In the genomic region with DNA sequence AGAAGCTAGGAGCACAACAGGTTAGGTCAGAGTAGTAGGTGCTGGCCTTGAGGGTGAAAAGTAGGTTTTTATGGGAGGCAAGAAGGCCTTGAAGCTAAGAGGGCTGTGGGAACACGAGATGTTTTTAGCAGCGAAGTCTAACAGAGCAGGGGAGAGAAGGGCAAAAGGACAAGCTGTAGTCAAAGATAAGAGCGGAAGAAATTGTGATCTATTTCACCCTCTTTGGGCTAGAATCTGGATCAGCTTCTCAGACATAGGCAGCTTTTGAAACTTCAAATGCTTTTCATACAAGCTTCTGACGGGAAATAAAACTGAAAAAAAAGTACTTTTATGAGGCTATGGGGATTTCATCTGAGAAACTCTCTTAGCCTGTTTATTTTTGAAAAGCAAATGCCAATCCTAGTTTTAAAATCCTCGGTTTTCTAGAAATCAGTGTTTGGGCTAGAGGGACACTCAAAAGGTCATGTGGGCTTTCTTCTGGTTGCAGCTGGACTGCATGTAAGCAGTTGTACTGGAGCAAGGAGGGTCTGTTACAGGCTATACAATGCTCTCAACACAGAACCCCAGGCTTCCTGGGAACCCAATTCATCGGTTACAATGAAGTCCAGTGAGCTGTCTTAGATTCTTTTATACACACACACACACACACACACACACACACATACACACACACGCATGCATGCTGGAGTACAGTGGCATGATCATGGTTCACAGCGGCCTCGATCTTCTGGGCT, we compare ENCODE assay signal across 12 cellular contexts.
A peak's percentile ranks its signal among the peaks of the same experiment; 100 is the strongest.
DNase-seq lines count a peak whose midpoint lies in the region; ATAC-seq and TF ChIP-seq lines count a peak whose summit lies in the region.
"Had no signal": no experiment of that assay in that cellular context is flagged by ENCODE, and none has a peak within 500 bp of the region (broad histone marks: within the 10 kb centered on the region; RNA-seq: fewer than 3 reads in every experiment).

No MANE protein-coding gene starts in this region.

- H2AFZ ChIP-seq in Loucy (ENCODE audit: low read length) (no peak overlapping the region), trophoblast cell (ENCODE audit: insufficient read depth, low read length, poor library complexity) (no peak overlapping the region)

- H3K18ac ChIP-seq in trophoblast cell (ENCODE audit: low read length): peak overlapping the region; percentile 46

- H3K9me3 ChIP-seq in Loucy (ENCODE audit: insufficient read depth, low read depth, low read length) (no peaks in the 10 kb centered on the region), trophoblast cell (ENCODE audit: insufficient read depth, low read depth, low read length) (no peaks in the 10 kb centered on the region)

- peak overlapping the region in 4 of 7 donors; percentile 35 to 97 (median 78) for H3K27ac Mint-ChIP-seq in CD14-positive monocyte

- no peak overlapping the region for H2BK120ac ChIP-seq in trophoblast cell (ENCODE audit: insufficient read depth, low read length, poor library complexity)

- no peak overlapping the region for H3K4me3 Mint-ChIP-seq in CD14-positive monocyte

- peaks cover 48 to 75% of the 10 kb centered on the region in 2 donors for H3K36me3 Mint-ChIP-seq in CD14-positive monocyte

- H2AK5ac ChIP-seq in trophoblast cell (ENCODE audit: low read length): peak overlapping the region; percentile 15

- H3K27me3 Mint-ChIP-seq in CD14-positive monocyte (ENCODE audit: low read depth in 3 of 3): peaks cover 0 to 2% (median 0%) of the 10 kb centered on the region in 3 donors

- H3K36me3 ChIP-seq in Loucy (ENCODE audit: insufficient read depth, low read length): peaks cover 16% of the 10 kb centered on the region; the same call in 1 of the 2 replicates
- H3K36me3 ChIP-seq in trophoblast cell (ENCODE audit: control insufficient read depth in 1 of 2, insufficient read depth in 2 of 2, low read length in 2 of 2): peaks cover 12 to 25% of the 10 kb centered on the region in 2 experiments

- no peak for ATAC-seq in GM18505 (IDR thresholded peaks at IDR 0.05; ENCODE audit: unreplicated experiment)

- peaks cover 6% of the 10 kb centered on the region for H4K20me1 ChIP-seq in Loucy (ENCODE audit: insufficient read depth, low read length, poor library complexity, severe bottlenecking)

- peak overlapping the region; percentile 2 for H3K4ac ChIP-seq in trophoblast cell (ENCODE audit: low read depth, low read length)

- H4K91ac ChIP-seq in trophoblast cell (ENCODE audit: low read depth, low read length): peak overlapping the region; percentile 30

- H4K12ac ChIP-seq in trophoblast cell (ENCODE audit: low read depth, low read length): no peak overlapping the region

- peak overlapping the region; percentile 28 for H4K8ac ChIP-seq in trophoblast cell (ENCODE audit: low read depth, low read length)

- H3K4me3 ChIP-seq in Loucy (ENCODE audit: low read length, poor library complexity, severe bottlenecking) (no peak overlapping the region), dorsolateral prefrontal cortex (no peak overlapping the region), trophoblast cell (ENCODE audit: low read depth, low read length) (no peak overlapping the region)

- no peaks in the 10 kb centered on the region for H3K9me2 ChIP-seq in Loucy (replicated peaks; ENCODE audit: low read depth, low read length)

- H3K23ac ChIP-seq in trophoblast cell (ENCODE audit: low read length): no peak overlapping the region

- H3K4me1 Mint-ChIP-seq in CD14-positive monocyte: peaks cover 78% of the 10 kb centered on the region

- H2BK12ac ChIP-seq in trophoblast cell (ENCODE audit: low read length): peak overlapping the region; percentile 18

- H3K9ac ChIP-seq in Loucy (ENCODE audit: low read depth, low read length, poor library complexity, severe bottlenecking) (peak overlapping the region; percentile 24), trophoblast cell (ENCODE audit: low read length) (no peak overlapping the region)

- H3K9me3 Mint-ChIP-seq in CD14-positive monocyte: peaks cover 0 to 2% (median 0%) of the 10 kb centered on the region in 7 donors

- intact Hi-C loops in CD14-positive monocyte (cut with micrococcal nuclease): no loop called here
- intact Hi-C loops in dorsolateral prefrontal cortex (cut with DNase I): no loop called here

- H3K27ac ChIP-seq in dorsolateral prefrontal cortex: peak overlapping the region; percentile 17 to 98 (median 92)
- H3K27ac ChIP-seq in trophoblast cell (ENCODE audit: low read depth, low read length): no peak overlapping the region

- no peak overlapping the region for H3K14ac ChIP-seq in trophoblast cell (ENCODE audit: low read length)

- peak overlapping the region; percentile 17 for H3K4me2 ChIP-seq in Loucy (ENCODE audit: low read depth, low read length, poor library complexity, severe bottlenecking)
- no peak overlapping the region for H3K4me2 ChIP-seq in trophoblast cell (ENCODE audit: low read length)

- TF ChIP-seq POLR2A in GM18505 (IDR thresholded peaks at IDR 0.05; ENCODE audit: borderline replicate concordance, extremely low read depth, insufficient read depth, insufficient read length): no peak

- DNase-seq in CD14-positive monocyte (ENCODE audit: low spot score) (no peak), dorsolateral prefrontal cortex (no peak), trophoblast cell (no peak), D341Med (ENCODE audit: low spot score) (no peak), activated gamma-delta T cell (lab: John Stamatoyannopoulos, UW) (no peak), cerebellar nuclear complex (lab: John Stamatoyannopoulos, UW) (no peak)
- DNase-seq: activated effector memory CD4-positive, alpha-beta T cell treated with Interleukin-2 at 50 U/mL for 16 hours; MM.1S; NCI-H526; SW 1271 had no signal

- no CpG with 5 or more reads among the region's 9 CpGs for WGBS in trophoblast cell (ENCODE audit: extremely low coverage, insufficient coverage, insufficient read length)

- TF ChIP-seq CTCF in CD14-positive monocyte (IDR thresholded peaks at IDR 0.05) (no peak), Loucy (conservative IDR thresholded peaks at IDR 0.05; ENCODE audit: low read length) (no peak), dorsolateral prefrontal cortex (IDR thresholded peaks at IDR 0.05 in 54 of 56, conservative IDR thresholded peaks at IDR 0.05 in 2 of 56; ENCODE audit: low read depth in 1 of 56, partially characterized antibody in 56 of 56) (no peak)

- H2BK5ac ChIP-seq in trophoblast cell (ENCODE audit: low read depth, low read length, poor library complexity): no peak overlapping the region

- H3F3A ChIP-seq in Loucy (ENCODE audit: low read depth): no peaks in the 10 kb centered on the region

- no peaks in the 10 kb centered on the region for H3K27me3 ChIP-seq in Loucy (ENCODE audit: insufficient read depth, low read length, poor library complexity, severe bottlenecking)
- no peaks in the 10 kb centered on the region for H3K27me3 ChIP-seq in dorsolateral prefrontal cortex
- H3K27me3 ChIP-seq in trophoblast cell (ENCODE audit: insufficient read depth, low read length): no peaks in the 10 kb centered on the region

- H3K4me1 ChIP-seq in Loucy (ENCODE audit: insufficient read depth, low read length, poor library complexity, severe bottlenecking): peaks cover 66% of the 10 kb centered on the region
- H3K4me1 ChIP-seq in trophoblast cell (ENCODE audit: control insufficient read depth in 1 of 2, insufficient read depth in 2 of 2, low read length in 2 of 2): peaks cover 32 to 41% of the 10 kb centered on the region in 2 experiments

- H3K79me1 ChIP-seq in trophoblast cell (ENCODE audit: low read length): peaks cover 24% of the 10 kb centered on the region

- H3K79me2 ChIP-seq in Loucy (ENCODE audit: insufficient read depth, low read length): peaks cover 34% of the 10 kb centered on the region
- H3K79me2 ChIP-seq in trophoblast cell (ENCODE audit: control insufficient read depth, insufficient read depth, low read length, poor library complexity): peaks cover 6% of the 10 kb centered on the region
